Comparison of ENCODE assay signal across 8 cellular contexts in genomic region chrX:40145670-40146470, GRCh38. TPM values are rescaled to one million over a fixed set of nuclear protein-coding genes. Genes with fewer than 3 reads are reported as not detected.
DNase-seq lines count a peak whose midpoint lies in the region; ATAC-seq, FAIRE-seq and TF ChIP-seq lines count a peak whose summit lies in the region.

No MANE protein-coding gene starts in this region.

- peak overlapping the region; percentile 3 for H3K27ac ChIP-seq in vagina

- no peaks in the 10 kb centered on the region for H3K9me3 ChIP-seq in vagina

- DNase-seq in Right ventricle myocardium superior: peak; percentile 42
- DNase-seq in cardiac septum (ENCODE audit: low spot score): no peak
- DNase-seq in central memory CD8-positive, alpha-beta T cell (ENCODE audit: low spot score in 2 of 2): no peak
- no peak for DNase-seq in mesothelial cell of epicardium (ENCODE audit: low spot score in 2 of 2, unreplicated experiment in 2 of 2)
- DNase-seq in vagina (ENCODE audit: extremely low spot score in 2 of 2): no peak
- DNase-seq in H54 (ENCODE audit: insufficient read length, low spot score): no peak
- no peak for DNase-seq in NCI-H446 treated with DMSO at 0.1 percent for 48 hours (lab: John Stamatoyannopoulos, UW)

- H3K27ac Mint-ChIP-seq in central memory CD8-positive, alpha-beta T cell (ENCODE audit: low read depth): no peak overlapping the region
- H3K27ac Mint-ChIP-seq in mesothelial cell of epicardium: no peak overlapping the region

- peak overlapping the region; percentile 32 to 61 for H3K4me3 ChIP-seq in vagina

- H3K36me3 Mint-ChIP-seq in central memory CD8-positive, alpha-beta T cell (ENCODE audit: insufficient read depth): no peaks in the 10 kb centered on the region
- no peaks in the 10 kb centered on the region for H3K36me3 Mint-ChIP-seq in mesothelial cell of epicardium

- H3K4me1 Mint-ChIP-seq in central memory CD8-positive, alpha-beta T cell: no peaks in the 10 kb centered on the region
- peaks cover 45% of the 10 kb centered on the region for H3K4me1 Mint-ChIP-seq in mesothelial cell of epicardium

- no peaks in the 10 kb centered on the region for H3K36me3 ChIP-seq in vagina

- no peak for TF ChIP-seq POLR2A in vagina (IDR thresholded peaks at IDR 0.05)
- no peak for TF ChIP-seq POLR2A in H54 (IDR thresholded peaks at IDR 0.05; ENCODE audit: low read depth, low read length)

- ATAC-seq in Right ventricle myocardium superior (ENCODE audit: poor library complexity) (peak; percentile 27), GM21619 (IDR thresholded peaks at IDR 0.05; ENCODE audit: unreplicated experiment) (no peak)
- ATAC-seq in central memory CD8-positive, alpha-beta T cell (replicated peaks; ENCODE audit: extremely low read depth, poor library complexity, severe bottlenecking): no peak

- H3K27me3 ChIP-seq in vagina: no peaks in the 10 kb centered on the region

- no peaks in the 10 kb centered on the region for H3K27me3 Mint-ChIP-seq in central memory CD8-positive, alpha-beta T cell
- H3K27me3 Mint-ChIP-seq in mesothelial cell of epicardium (ENCODE audit: low read depth): peaks cover 13% of the 10 kb centered on the region

- no peak for FAIRE-seq in H54 (lab: Jason Lieb, UNC)

- TF ChIP-seq CTCF in mesothelial cell of epicardium (IDR thresholded peaks at IDR 0.05; ENCODE audit: unreplicated experiment) (no peak), vagina (IDR thresholded peaks at IDR 0.05) (no peak)

- H3K4me1 ChIP-seq in vagina: peaks cover 38% of the 10 kb centered on the region

- intact Hi-C loops in Right ventricle myocardium superior (cut with DNase I) (no loop called here), cardiac septum (cut with DNase I) (no loop called here), vagina (cut with DNase I) (no loop called here)

- no peaks in the 10 kb centered on the region for H3K9me3 Mint-ChIP-seq in central memory CD8-positive, alpha-beta T cell
- peaks cover 12% of the 10 kb centered on the region for H3K9me3 Mint-ChIP-seq in mesothelial cell of epicardium

- H3K4me3 Mint-ChIP-seq in central memory CD8-positive, alpha-beta T cell: peak overlapping the region; percentile 23
- H3K4me3 Mint-ChIP-seq in mesothelial cell of epicardium: peak overlapping the region; percentile 68

RNA-seq across cellular contexts. Expression of gene BCOR, which starts 48.1 kb away (rescaled TPM):
- total RNA-seq in Right ventricle myocardium superior (14.0 TPM), cardiac septum (24.2 TPM), mesothelial cell of epicardium (49.0 to 52.3 TPM (median 49.7 TPM) in 3 replicates), vagina (19.9 TPM)
